Comparison of ENCODE assay signal across 29 cellular contexts in the genomic region with DNA sequence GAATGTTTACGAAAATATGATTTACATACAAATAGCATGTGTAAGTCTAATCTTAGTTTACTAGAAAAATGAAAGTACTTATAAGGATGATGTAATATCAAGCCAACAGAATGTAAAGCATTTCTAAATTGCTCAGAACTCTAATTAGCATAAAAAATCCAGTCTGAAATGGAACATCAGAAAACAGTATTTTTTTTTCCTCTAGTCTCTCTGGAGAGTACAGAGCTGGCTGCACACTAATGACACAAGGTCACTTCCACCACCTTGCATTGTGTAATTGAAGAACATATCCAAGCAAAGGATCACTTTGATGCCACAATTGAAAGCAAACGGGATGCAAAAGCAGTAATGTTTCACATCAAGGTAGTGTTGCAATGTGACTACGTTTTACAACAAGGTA.
"Had no signal": no experiment of that assay in that cellular context is flagged by ENCODE, and none has a peak within 500 bp of the region (broad histone marks: within the 10 kb centered on the region; RNA-seq: fewer than 3 reads in every experiment).

No MANE protein-coding gene starts in this region.

- H3K4me1 Mint-ChIP-seq: immature natural killer cell; naive thymus-derived CD4-positive, alpha-beta T cell had no signal

- DNase-seq: activated CD4-positive, alpha-beta T cell treated with anti-CD3 and anti-CD28 coated beads for 48 hours; activated CD4-positive, alpha-beta T cell treated with anti-CD3 and anti-CD28 coated beads, Interleukin-2, amount 50 U/mL, for 48 hours; activated CD8-positive, alpha-beta memory T cell treated with anti-CD3 and anti-CD28 coated beads for 24 hours; activated effector memory CD4-positive, alpha-beta T cell treated with Interleukin-2 at 50 U/mL for 16 hours; activated naive CD4-positive, alpha-beta T cell treated with Interleukin-2 at 50 U/mL for 16 hours; adrenal gland; aorta; cortex of kidney; gastrocnemius medialis; glutamatergic neuron; immature natural killer cell; kidney; left colon; midbrain; naive thymus-derived CD4-positive, alpha-beta T cell; ovary; stimulated activated CD4-positive, alpha-beta T cell treated with anti-CD3 and anti-CD28 coated beads, Interleukin-12 subunit alpha, Interleukin-12 subunit beta, amount 100 ng/mL, for 4 hours; stimulated activated CD4-positive, alpha-beta T cell treated with anti-CD3 and anti-CD28 coated beads, Interleukin-4, amount 100 ng/mL, for 1 hour; stimulated activated naive CD8-positive, alpha-beta T cell treated with anti-CD3 and anti-CD28 coated beads, Interleukin-15, Interleukin-2, amounts not matched to agents 100 U/mL and 50 U/mL, for 24 hours; T1000; testis; transverse colon; uterus; WERI-Rb-1 had no signal

- H3K27me3 Mint-ChIP-seq: activated naive CD8-positive, alpha-beta T cell; brain; naive thymus-derived CD4-positive, alpha-beta T cell; progenitor cell of endocrine pancreas had no signal

- H3K9me3 Mint-ChIP-seq: brain, immature natural killer cell had no signal

- H3K36me3 Mint-ChIP-seq: activated naive CD8-positive, alpha-beta T cell; brain; naive thymus-derived CD4-positive, alpha-beta T cell had no signal

- H3K27ac Mint-ChIP-seq: activated naive CD8-positive, alpha-beta T cell; brain; immature natural killer cell; naive thymus-derived CD4-positive, alpha-beta T cell; progenitor cell of endocrine pancreas had no signal

- H3K4me3 Mint-ChIP-seq: activated naive CD8-positive, alpha-beta T cell; brain; immature natural killer cell; naive thymus-derived CD4-positive, alpha-beta T cell had no signal

- ATAC-seq: activated CD4-positive, CD25-positive, alpha-beta regulatory T cell treated with anti-CD3 and anti-CD28 coated beads, Interleukin-2, amount 50 U/mL, for 24 hours; gastrocnemius medialis; left colon; naive thymus-derived CD4-positive, alpha-beta T cell; sciatic nerve; stimulated activated naive CD8-positive, alpha-beta T cell treated with anti-CD3 and anti-CD28 coated beads, Interleukin-15, Interleukin-2, amounts not matched to agents 100 U/mL and 50 U/mL, for 24 hours had no signal
